Comparison of ENCODE assay signal across 8 cellular contexts in genomic region chr11:18394300-18394927, GRCh38. TPM values are rescaled to one million over a fixed set of nuclear protein-coding genes. Genes with fewer than 3 reads are reported as not detected.
DNase-seq lines count a peak whose midpoint lies in the region; ATAC-seq, FAIRE-seq and TF ChIP-seq lines count a peak whose summit lies in the region.

LDHA (plus strand) TSS chr11:18394563; CDS start chr11:18396843, 2,280 bp downstream.

- peak within 1 kb of the TSS; percentile 61 to 98 (median 86) for H3K4me3 ChIP-seq in heart left ventricle

- TF ChIP-seq POLR2A in GM12892 (IDR thresholded peaks at IDR 0.05; ENCODE audit: low read depth, low read length) (peak; percentile 100), heart left ventricle (IDR thresholded peaks at IDR 0.05) (peak; percentile 62 to 98)

- H3K27ac ChIP-seq in adipose tissue (ENCODE audit: low read depth, low read length) = peak within 1 kb of the TSS; percentile 84
- peak within 1 kb of the TSS; percentile 84 to 99 (median 96) for H3K27ac ChIP-seq in heart left ventricle

- H3K4me1 Mint-ChIP-seq in T-cell (peaks cover 33 to 44% (median 35%) of the 10 kb centered on the region in 3 donors), type B pancreatic cell (ENCODE audit: unreplicated experiment) (peaks cover 21% of the 10 kb centered on the region)

- peaks cover 2 to 28% (median 12%) of the 10 kb centered on the region in 12 donors for H3K4me1 ChIP-seq in heart left ventricle

- H3K27me3 ChIP-seq in heart left ventricle = no peaks in the 10 kb centered on the region

- no peaks in the 10 kb centered on the region for H3K27me3 Mint-ChIP-seq in T-cell
- H3K27me3 Mint-ChIP-seq in type B pancreatic cell = no peaks in the 10 kb centered on the region

- TF ChIP-seq CTCF in heart left ventricle (IDR thresholded peaks at IDR 0.05) = no peak
- TF ChIP-seq CTCF in type B pancreatic cell (conservative IDR thresholded peaks at IDR 0.05) = no peak

- POLR2A ChIA-PET in T-cell (lab: Charles Lee) = interaction anchor here (0.6 to 3.9 kb wide), 19 partner anchors 10 to 223 kb away, joined by 3 to 53 read pairs (median 6); partner anchors contain the start of genes GTF2H1 (in 2 of the 2), HPS5 (in 2 of the 2), TSG101 (in 2 of the 2) and UEVLD (in 1 of the 2)

- H3K9me3 Mint-ChIP-seq in T-cell (no peaks in the 10 kb centered on the region), type B pancreatic cell (no peaks in the 10 kb centered on the region)

- CTCF ChIA-PET in T-cell (lab: Charles Lee) = interaction anchor here (0.6 to 3.5 kb wide), 6 partner anchors 11 to 395 kb away, joined by 3 to 28 read pairs (median 6); no protein-coding TSS in a partner anchor

- H3K9me3 ChIP-seq in heart left ventricle = no peaks in the 10 kb centered on the region

- peak; percentile 98 for FAIRE-seq in GM12892 (lab: Jason Lieb, UNC)

- DNase-seq in GM12892 (ENCODE audit: insufficient read length) = peak; percentile 95
- peak; percentile 98 for DNase-seq in NCI-H146 (lab: John Stamatoyannopoulos, UW)
- DNase-seq in T-cell = peak; percentile 93 to 100 (median 99)
- peak; percentile 98 to 100 (median 99) for DNase-seq in heart left ventricle
- peak; percentile 91 to 99 (median 95) for DNase-seq in posterior cingulate gyrus
- DNase-seq in type B pancreatic cell (ENCODE audit: extremely low spot score, unreplicated experiment) = peak; percentile 89

- 0 to 1% (median 1%) methylated on average over 60 of the region's 60 CpGs for WGBS in adipose tissue, 3 donors
- WGBS in heart left ventricle, 4 donors = 0 to 1% (median 1%) methylated on average over 27 to 60 of the region's 60 CpGs

- H3K36me3 Mint-ChIP-seq in T-cell (peaks cover 22% of the 10 kb centered on the region), type B pancreatic cell (peaks cover 5% of the 10 kb centered on the region)

- H3K36me3 ChIP-seq in heart left ventricle = peaks cover 0 to 31% (median 26%) of the 10 kb centered on the region in 9 donors

- peak within 1 kb of the TSS; percentile 95 for H3K27ac Mint-ChIP-seq in T-cell
- peak within 1 kb of the TSS; percentile 97 for H3K27ac Mint-ChIP-seq in type B pancreatic cell

- ATAC-seq in HG02852 (IDR thresholded peaks at IDR 0.05; ENCODE audit: unreplicated experiment) (peak; percentile 73), T-cell (replicated peaks in 1 of 4) (peak; percentile 82 to 84 (median 82)), heart left ventricle (peak; percentile 73 to 92 (median 89))

- intact Hi-C loops in heart left ventricle (cut with DNase I) = loop anchor here in 7 of 10 donors (1.0 to 10.0 kb wide), 5 partner anchors 10 to 132 kb away; partner anchors contain the start of genes TSG101 (in 4 of the 7), GTF2H1 (in 3 of the 7) and HPS5 (in 3 of the 7)
- intact Hi-C loops in posterior cingulate gyrus (cut with DNase I) = loop anchor here (10.0 kb wide), 1 partner anchor 130 kb away; the partner anchor contains the start of gene TSG101

- peak within 1 kb of the TSS; percentile 97 to 99 (median 98) for H3K4me3 Mint-ChIP-seq in T-cell
- peak within 1 kb of the TSS; percentile 95 for H3K4me3 Mint-ChIP-seq in type B pancreatic cell

RNA-seq across cellular contexts. Expression of gene LDHA, which starts in this region (rescaled TPM):
- polyA plus RNA-seq in GM12892 (2012; ENCODE audit: missing spikeins) = 2,407 TPM
- total RNA-seq in T-cell = 100 to 1,000 TPM; 130 to 323 (median 161) TPM
- 100 to 1,000 TPM; 206 to 989 (median 582) TPM for polyA plus RNA-seq in adipose tissue
- total RNA-seq in heart left ventricle = 100 to 1,000 TPM; 191 to 688 (median 322) TPM
- polyA plus RNA-seq in heart left ventricle = 100 to 1,000 TPM; 212 to 961 TPM
- total RNA-seq in type B pancreatic cell (ENCODE audit: low replicate concordance) = 147 and 173 TPM in 2 replicates

Comparison
In these comparisons a context has a peak if more than half of its experiments do, and no peak if none do; other contexts are left out.
1. Peak in every context shown above with its lines: DNase-seq, ATAC-seq, H3K4me3 ChIP-seq and H3K27ac ChIP-seq.